ENCODE assay signal across 8 cellular contexts in genomic region chr3:158109295-158109803, GRCh38. TPM values are rescaled to one million over a fixed set of nuclear protein-coding genes. Genes with fewer than 3 reads are reported as not detected.
DNase-seq lines count a peak whose midpoint lies in the region; ATAC-seq and TF ChIP-seq lines count a peak whose summit lies in the region.

No MANE protein-coding gene starts in this region.

- H3K9me3 Mint-ChIP-seq in Caco-2 (ENCODE audit: unreplicated experiment) (no peaks in the 10 kb centered on the region), immature natural killer cell (peaks cover 0 to 10% (median 6%) of the 10 kb centered on the region in 6 donors)
- peaks cover 17% of the 10 kb centered on the region for H3K9me3 Mint-ChIP-seq in activated T-helper 1 cell treated with anti-CD3 and anti-CD28 coated beads, Interleukin-12 subunit alpha, Interleukin-12 subunit beta, Interleukin-2, Interleukin-4 antibody, amounts not matched to agents 30 ng/mL and 10 ng/mL and 1 ng/mL, durations not matched to agents 14 hours and 24 hours and 36 hours

- H3K4me1 ChIP-seq in Caco-2 (peaks cover 10% of the 10 kb centered on the region; the same call in 1 of the 2 replicates), HEK293 (ENCODE audit: control insufficient read depth, insufficient read depth, low read length) (no peaks in the 10 kb centered on the region; the same call in 1 of the 2 replicates), tibial nerve (peaks cover 0 to 60% (median 17%) of the 10 kb centered on the region in 4 donors)

- H3K36me3 ChIP-seq in Caco-2 (ENCODE audit: control insufficient read depth, insufficient read depth, low read length), result no peaks in the 10 kb centered on the region
- no peaks in the 10 kb centered on the region for H3K36me3 ChIP-seq in HEK293 (ENCODE audit: control insufficient read depth in 2 of 2, insufficient read depth in 1 of 2, low read length in 2 of 2)
- H3K36me3 ChIP-seq in tibial nerve, result peaks cover 0 to 10% (median 0%) of the 10 kb centered on the region in 3 donors

- DNase-seq in Caco-2 (no peak), immature natural killer cell (no peak), tibial nerve (ENCODE audit: low spot score in 2 of 2) (no peak), DMS53 treated with DMSO at 0.1 percent for 48 hours (lab: John Stamatoyannopoulos, UW; ENCODE audit: unreplicated experiment) (no peak), DMS53 (lab: John Stamatoyannopoulos, UW) (no peak)
- no peak for DNase-seq in activated T-helper 1 cell treated with anti-CD3 and anti-CD28 coated beads, Interleukin-12 subunit alpha, Interleukin-12 subunit beta, Interleukin-2, Interleukin-4 antibody, amounts not matched to agents 30 ng/mL and 10 ng/mL and 1 ng/mL, durations not matched to agents 14 hours and 24 hours and 36 hours (ENCODE audit: low spot score)

- CTCF ChIA-PET in Caco-2 (lab: Charles Lee) (interaction anchor here (0.6 to 1.2 kb wide), 5 partner anchors 23 to 563 kb away, joined by 3 to 8 read pairs (median 4); partner anchors contain the start of gene LXN), HEK293 (lab: Yijun Ruan, JAX) (interaction anchor here (0.6 kb wide), 2 partner anchors 296 to 904 kb away, joined by 3 to 5 read pairs; no protein-coding TSS in a partner anchor)

- H3K27me3 ChIP-seq in Caco-2 (replicated peaks; ENCODE audit: control insufficient read depth, insufficient read depth, low read length) (no peaks in the 10 kb centered on the region; the same call in none of the 2 replicates), tibial nerve (peaks cover 0 to 51% of the 10 kb centered on the region in 2 donors)

- H3K27me3 Mint-ChIP-seq in Caco-2 (ENCODE audit: insufficient read depth, unreplicated experiment) (peaks cover 8% of the 10 kb centered on the region), immature natural killer cell (ENCODE audit: low read depth in 3 of 3) (peaks cover 37 to 52% (median 49%) of the 10 kb centered on the region in 3 donors)
- peaks cover 46% of the 10 kb centered on the region for H3K27me3 Mint-ChIP-seq in activated T-helper 1 cell treated with anti-CD3 and anti-CD28 coated beads, Interleukin-12 subunit alpha, Interleukin-12 subunit beta, Interleukin-2, Interleukin-4 antibody, amounts not matched to agents 30 ng/mL and 10 ng/mL and 1 ng/mL, durations not matched to agents 14 hours and 24 hours and 36 hours (ENCODE audit: insufficient read depth)

- no TSS peak for BruUV-seq in Caco-2 (replicated peaks; lab: Mats Ljungman, UMichigan)

- H3K36me3 Mint-ChIP-seq in Caco-2 (ENCODE audit: insufficient read depth, unreplicated experiment) (peaks cover 13% of the 10 kb centered on the region), immature natural killer cell (peaks cover 8 to 12% (median 8%) of the 10 kb centered on the region in 3 donors)
- peaks cover 25% of the 10 kb centered on the region for H3K36me3 Mint-ChIP-seq in activated T-helper 1 cell treated with anti-CD3 and anti-CD28 coated beads, Interleukin-12 subunit alpha, Interleukin-12 subunit beta, Interleukin-2, Interleukin-4 antibody, amounts not matched to agents 30 ng/mL and 10 ng/mL and 1 ng/mL, durations not matched to agents 14 hours and 24 hours and 36 hours (ENCODE audit: low read depth)

- no peak for TF ChIP-seq POLR2A in tibial nerve (IDR thresholded peaks at IDR 0.05)

- H3K4me3 ChIP-seq in Caco-2 (ENCODE audit: low read depth, low read length), result peak overlapping the region; percentile 63
- H3K4me3 ChIP-seq in HEK293 (ENCODE audit: low read depth, low read length), result peak overlapping the region; percentile 99
- H3K4me3 ChIP-seq in tibial nerve, result peak overlapping the region; percentile 81 to 99 (median 84)

- no peak for TF ChIP-seq CTCF in Caco-2 (IDR thresholded peaks at IDR 0.05; ENCODE audit: insufficient read depth in 1 of 2, low read depth in 1 of 2, low read length in 1 of 2, severe bottlenecking in 1 of 2, unreplicated experiment in 1 of 2)
- no peak for TF ChIP-seq CTCF in HEK293 (tag by site-specific recombination; IDR thresholded peaks at IDR 0.05)
- TF ChIP-seq CTCF in tibial nerve (IDR thresholded peaks at IDR 0.05), result no peak

- WGBS in tibial nerve, 2 donors, result 15 to 16% methylated on average over 9 of the region's 9 CpGs

- H3K27ac Mint-ChIP-seq in Caco-2 (ENCODE audit: unreplicated experiment), result peak overlapping the region; percentile 83
- peak overlapping the region; percentile 65 for H3K27ac Mint-ChIP-seq in activated T-helper 1 cell treated with anti-CD3 and anti-CD28 coated beads, Interleukin-12 subunit alpha, Interleukin-12 subunit beta, Interleukin-2, Interleukin-4 antibody, amounts not matched to agents 30 ng/mL and 10 ng/mL and 1 ng/mL, durations not matched to agents 14 hours and 24 hours and 36 hours
- peak overlapping the region; percentile 20 to 86 (median 71) for H3K27ac Mint-ChIP-seq in immature natural killer cell

- POLR2A ChIA-PET in Caco-2 (lab: Charles Lee), result interaction anchor here (0.6 to 1.4 kb wide), 10 partner anchors 9 to 1022 kb away, joined by 3 to 22 read pairs (median 6); no protein-coding TSS in a partner anchor
- POLR2A ChIA-PET in HEK293 (lab: Yijun Ruan, JAX), result interaction anchor here (0.6 to 1.6 kb wide), 9 partner anchors 10 to 1323 kb away, joined by 3 to 11 read pairs (median 5); no protein-coding TSS in a partner anchor

- intact Hi-C loops in Caco-2 (cut with micrococcal nuclease; ENCODE audit: unreplicated experiment), result loop anchor here (5.0 to 10.0 kb wide), 2 partner anchors 113 to 495 kb away; no protein-coding TSS in a partner anchor
- intact Hi-C loops in activated T-helper 1 cell treated with anti-CD3 and anti-CD28 coated beads, Interleukin-12 subunit alpha, Interleukin-12 subunit beta, Interleukin-2, Interleukin-4 antibody, amounts not matched to agents 30 ng/mL and 10 ng/mL and 1 ng/mL, durations not matched to agents 14 hours and 24 hours and 36 hours (cut with micrococcal nuclease), result loop anchor here (5.0 to 10.0 kb wide), 4 partner anchors 323 to 1655 kb away; partner anchors contain the start of gene MFSD1

- H3K4me3 Mint-ChIP-seq in Caco-2 (ENCODE audit: unreplicated experiment), result peak overlapping the region; percentile 95
- H3K4me3 Mint-ChIP-seq in activated T-helper 1 cell treated with anti-CD3 and anti-CD28 coated beads, Interleukin-12 subunit alpha, Interleukin-12 subunit beta, Interleukin-2, Interleukin-4 antibody, amounts not matched to agents 30 ng/mL and 10 ng/mL and 1 ng/mL, durations not matched to agents 14 hours and 24 hours and 36 hours, result peak overlapping the region; percentile 87
- peak overlapping the region; percentile 92 to 99 (median 98) for H3K4me3 Mint-ChIP-seq in immature natural killer cell

- ATAC-seq in HG02981 (IDR thresholded peaks at IDR 0.05; ENCODE audit: unreplicated experiment), result no peak

- H3K4me1 Mint-ChIP-seq in Caco-2 (ENCODE audit: low read depth, unreplicated experiment), result peaks cover 7% of the 10 kb centered on the region
- H3K4me1 Mint-ChIP-seq in activated T-helper 1 cell treated with anti-CD3 and anti-CD28 coated beads, Interleukin-12 subunit alpha, Interleukin-12 subunit beta, Interleukin-2, Interleukin-4 antibody, amounts not matched to agents 30 ng/mL and 10 ng/mL and 1 ng/mL, durations not matched to agents 14 hours and 24 hours and 36 hours (ENCODE audit: low read depth), result peaks cover 69% of the 10 kb centered on the region
- H3K4me1 Mint-ChIP-seq in immature natural killer cell, result peaks cover 56 to 79% of the 10 kb centered on the region in 2 donors

- H3K27ac ChIP-seq in HEK293 (ENCODE audit: extremely low read depth, low read depth, low read length), result peak overlapping the region; percentile 79
- peak overlapping the region; percentile 27 to 83 (median 70) for H3K27ac ChIP-seq in tibial nerve

- TF ChIP-seq EP300 in tibial nerve (IDR thresholded peaks at IDR 0.05), result no peak

- H3K9me3 ChIP-seq in Caco-2 (no peaks in the 10 kb centered on the region), HEK293 (ENCODE audit: control insufficient read depth, insufficient read depth, low read depth, low read length) (no peaks in the 10 kb centered on the region), tibial nerve (peaks cover 0 to 5% (median 0%) of the 10 kb centered on the region in 4 donors)

TF ChIP-seq in HEK293, 187 proteins besides CTCF, POLR2A, EP300 and RAD21 (continues in another document):
- TF ChIP-seq ZNF530 (tag by site-specific recombination; IDR thresholded peaks at IDR 0.05; ENCODE audit: low read depth) (no peak), ZNF391 (tag by site-specific recombination; IDR thresholded peaks at IDR 0.05; ENCODE audit: borderline replicate concordance, low read depth) (0 out of 2 replicates have a peak, but pooled peaks have one; percentile 17), ZNF302 (tag by site-specific recombination; IDR thresholded peaks at IDR 0.05; ENCODE audit: low read depth) (no peak), PRDM6 (tag by site-specific recombination; IDR thresholded peaks at IDR 0.05) (peak; percentile 98), ZNF174 (tag by site-specific recombination; IDR thresholded peaks at IDR 0.05) (no peak), SCRT1 (tag by site-specific recombination; IDR thresholded peaks at IDR 0.05; ENCODE audit: borderline replicate concordance) (no peak)

RNA-seq across cellular contexts. Expression of gene RSRC1, which starts 0.5 kb away (rescaled TPM):
- total RNA-seq in Caco-2 (2022) (34.6 and 38.4 TPM in 2 replicates), tibial nerve (10 to 100 TPM; 58.2 to 70.5 (median 68.6) TPM)
- total RNA-seq in activated T-helper 1 cell treated with anti-CD3 and anti-CD28 coated beads, Interleukin-12 subunit alpha, Interleukin-12 subunit beta, Interleukin-2, Interleukin-4 antibody, amounts not matched to agents 30 ng/mL and 10 ng/mL and 1 ng/mL, durations not matched to agents 14 hours and 24 hours and 36 hours, result 41.1 and 41.8 TPM in 2 replicates
- polyA plus RNA-seq in immature natural killer cell, result 10 to 100 TPM; 15.4 to 37.9 (median 37.1) TPM

RNA-seq across cellular contexts. Expression of gene SHOX2, which starts 3.1 kb away (rescaled TPM):
- 0.61 and 0.63 TPM in 2 replicates for total RNA-seq in Caco-2 (2022)
- total RNA-seq in activated T-helper 1 cell treated with anti-CD3 and anti-CD28 coated beads, Interleukin-12 subunit alpha, Interleukin-12 subunit beta, Interleukin-2, Interleukin-4 antibody, amounts not matched to agents 30 ng/mL and 10 ng/mL and 1 ng/mL, durations not matched to agents 14 hours and 24 hours and 36 hours, result not detected in 2 replicates
- polyA plus RNA-seq in immature natural killer cell, result not detected
- total RNA-seq in tibial nerve, result 10 to 100 TPM; 15.0 to 43.3 (median 32.0) TPM
